ENCODE assay signal across 11 cellular contexts in genomic region chr3:150253622-150254021, GRCh38.
DNase-seq lines count a peak whose midpoint lies in the region; ATAC-seq lines count a peak whose summit lies in the region.
"Had no signal": no experiment of that assay in that cellular context is flagged by ENCODE, and none has a peak within 500 bp of the region (broad histone marks: within the 10 kb centered on the region; RNA-seq: fewer than 3 reads in every experiment).

No MANE protein-coding gene starts in this region.

- in situ Hi-C loops in KBM-7 (cut with MboI; ENCODE audit: low pct_unique_long_range_greater_than_20kb, low sequenced_read_pairs) = no loop called here

- no peak for ATAC-seq in HG03439 (IDR thresholded peaks at IDR 0.05; ENCODE audit: unreplicated experiment)

- peak; percentile 12 for DNase-seq in CMK (ENCODE audit: low read depth)
- DNase-seq in KBM-7 = peak; percentile 16
- DNase-seq in OCI-M1 (lab: John Stamatoyannopoulos, UW) = peak; percentile 73
- peak; percentile 43 for DNase-seq in kidney tubule cell (ENCODE audit: low spot score)
- no peak for DNase-seq in GM03348 (ENCODE audit: low spot score)
- no peak for DNase-seq in AG08396 (ENCODE audit: low spot score)
- DNase-seq in GM19238 (ENCODE audit: insufficient read length, low spot score) = no peak
- DNase-seq: left lung, NCI-H1436, sigmoid colon had no signal

Comparison
In these comparisons a context has a peak if more than half of its experiments do, and no peak if none do; other contexts are left out.
1. DNase-seq: peak in CMK (single experiment), KBM-7 (single experiment), OCI-M1 (single experiment) and kidney tubule cell (single experiment); none in GM03348 (single experiment), AG08396 (single experiment) and GM19238 (single experiment).